8 cellular contexts compared by ENCODE assay signal in the genomic region with DNA sequence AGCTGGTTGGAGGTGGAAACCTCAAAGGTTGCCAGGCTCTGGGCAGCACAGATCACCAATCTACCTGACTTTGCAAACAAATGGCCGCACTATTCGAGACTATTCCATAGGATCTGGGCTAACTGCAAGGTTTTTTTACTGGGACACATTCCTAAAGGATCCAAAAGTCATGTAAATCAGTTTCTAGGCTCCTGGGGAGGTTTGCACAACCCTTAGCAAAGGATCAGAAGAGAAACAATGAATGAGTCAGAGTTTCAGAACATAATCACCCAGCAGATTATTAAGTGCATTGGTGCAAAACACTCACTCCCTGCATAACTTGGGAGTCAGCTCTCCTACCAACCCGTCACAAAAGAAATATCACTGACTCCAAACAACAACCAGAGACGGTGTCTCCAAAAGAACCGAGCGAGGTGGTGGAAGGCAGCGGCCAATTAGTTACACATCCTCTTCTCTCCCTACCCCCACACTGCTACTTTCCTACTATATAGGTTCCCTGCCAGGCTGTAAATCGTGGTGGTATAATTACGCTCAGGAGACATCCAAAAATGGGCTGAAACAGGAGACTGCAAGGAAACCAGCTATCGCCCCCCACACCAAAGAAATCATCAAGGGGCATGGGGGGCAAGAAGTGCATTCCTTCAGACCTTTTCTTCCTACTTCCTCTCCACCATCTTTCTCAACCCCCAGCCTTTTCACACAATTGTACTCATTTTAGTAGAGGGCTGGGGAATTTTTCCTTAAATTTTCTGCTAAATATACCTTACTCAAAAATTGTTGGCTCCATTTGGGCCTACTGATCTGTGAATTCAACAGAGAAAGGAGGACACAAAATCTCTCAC. TPM values are rescaled to one million over a fixed set of nuclear protein-coding genes. Genes with fewer than 3 reads are reported as not detected.
DNase-seq lines count a peak whose midpoint lies in the region; ATAC-seq lines count a peak whose summit lies in the region.

No MANE protein-coding gene starts in this region.

- ATAC-seq in GM21390 (IDR thresholded peaks at IDR 0.05; ENCODE audit: unreplicated experiment): peak; percentile 28
- ATAC-seq in Right ventricle myocardium inferior: no peak

- peak; percentile 88 for DNase-seq in EH (ENCODE audit: low read depth)
- DNase-seq in LoVo (ENCODE audit: low spot score): peak; percentile 49
- peak; percentile 37 to 46 for DNase-seq in activated T-cell treated with anti-CD3 and anti-CD28 coated beads, Interleukin-2, amount 50 U/mL, for 48 hours
- DNase-seq in Right ventricle myocardium inferior (ENCODE audit: missing footprints): peak; percentile 52
- peak; percentile 30 for DNase-seq in posterior vena cava (ENCODE audit: low spot score)
- DNase-seq in NCI-H1048 (lab: John Stamatoyannopoulos, UW): no peak
- no peak for DNase-seq in HUDEP-2 (lab: John Stamatoyannopoulos, UW; ENCODE audit: unreplicated experiment in 76 of 76)

- intact Hi-C loops in Right ventricle myocardium inferior (cut with DNase I) (loop anchor here (2.0 to 5.0 kb wide), 3 partner anchors 32 to 119 kb away; no protein-coding TSS in a partner anchor), posterior vena cava (cut with DNase I) (loop anchor here in 1 of 2 donors (5.0 kb wide), 1 partner anchor 87 kb away; no protein-coding TSS in a partner anchor)

RNA-seq across cellular contexts. Expression of a gene that starts 3.2 kb away (rescaled TPM):
- 103 TPM for total RNA-seq in Right ventricle myocardium inferior
- total RNA-seq in posterior vena cava: 100 to 1,000 TPM in 1 of 2 donors, 10 to 100 TPM in 1; 77.0 to 138 TPM

Comparison
In these comparisons a context has a peak if more than half of its experiments do, and no peak if none do; other contexts are left out.
1. DNase-seq: peak in EH (single experiment), LoVo (single experiment), activated T-cell treated with anti-CD3 and anti-CD28 coated beads, Interleukin-2, amount 50 U/mL, for 48 hours (2 of 2), Right ventricle myocardium inferior (single experiment) and posterior vena cava (single experiment); none in NCI-H1048 (single experiment) and HUDEP-2 (0 of 76).